In the genomic region with DNA sequence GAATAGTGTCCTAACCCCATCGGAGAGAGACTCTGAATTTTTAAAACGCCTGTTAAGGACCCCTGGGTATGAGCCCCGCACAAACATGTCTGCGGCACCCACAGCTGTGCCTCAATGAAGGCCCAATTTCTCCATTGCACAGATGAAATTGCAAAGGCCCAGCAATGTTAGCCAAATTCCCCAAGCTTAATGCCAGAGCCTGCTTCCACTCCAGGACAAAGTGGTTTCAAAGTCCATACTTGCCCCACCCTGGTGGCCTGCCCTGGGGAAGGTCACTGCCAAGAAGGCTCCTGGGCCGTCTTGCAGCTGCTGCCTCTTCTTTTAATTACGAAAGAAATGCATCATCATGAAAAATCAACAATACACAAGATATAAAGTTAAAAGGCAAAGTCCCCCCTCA, we compare ENCODE assay signal across 12 cellular contexts.
DNase-seq lines count a peak whose midpoint lies in the region; ATAC-seq and TF ChIP-seq lines count a peak whose summit lies in the region.
"Had no signal": no experiment of that assay in that cellular context is flagged by ENCODE, and none has a peak within 500 bp of the region (broad histone marks: within the 10 kb centered on the region; RNA-seq: fewer than 3 reads in every experiment).

No MANE protein-coding gene starts in this region.

- peaks cover 71% of the 10 kb centered on the region for H3K79me2 ChIP-seq in DND-41 (ENCODE audit: insufficient read depth, low read length)

- CTCF ChIA-PET in activated CD8-positive, alpha-beta T cell treated with anti-CD3 and anti-CD28 coated beads, Interleukin-2, amount 10 ng/mL, durations not matched to agents 7 days and 5 days (lab: Charles Lee): interaction anchor here (1.3 to 6.1 kb wide), 10 partner anchors 15 to 1289 kb away, joined by 3 to 114 read pairs (median 10); no protein-coding TSS in a partner anchor

- H3K4me1 ChIP-seq in DND-41 (ENCODE audit: insufficient read depth, low read length) (peaks cover 63% of the 10 kb centered on the region), esophagus squamous epithelium (peaks cover 6 to 45% (median 9%) of the 10 kb centered on the region in 3 donors)

- H3K27ac ChIP-seq in DND-41 (ENCODE audit: low read length): peak overlapping the region; percentile 100
- H3K27ac ChIP-seq in esophagus squamous epithelium: peak overlapping the region; percentile 74 to 89 (median 80)
- H3K27ac ChIP-seq: WERI-Rb-1 had no signal

- POLR2A ChIA-PET in activated CD8-positive, alpha-beta T cell treated with anti-CD3 and anti-CD28 coated beads, Interleukin-2, amount 10 ng/mL, durations not matched to agents 7 days and 5 days (lab: Charles Lee): interaction anchor here (0.6 to 3.9 kb wide), 9 partner anchors 17 to 1292 kb away, joined by 3 to 54 read pairs (median 6); no protein-coding TSS in a partner anchor

- intact Hi-C loops in esophagus squamous epithelium (cut with DNase I) (no loop called here), sciatic nerve (cut with DNase I) (no loop called here)

- H3K9me3 Mint-ChIP-seq in activated CD8-positive, alpha-beta T cell treated with anti-CD3 and anti-CD28 coated beads, Interleukin-2, amount 10 ng/mL, durations not matched to agents 7 days and 5 days (ENCODE audit: insufficient read depth): no peaks in the 10 kb centered on the region

- no peak for ATAC-seq in DND-41 (ENCODE audit: insufficient read depth, low read depth)
- ATAC-seq in activated CD8-positive, alpha-beta T cell treated with anti-CD3 and anti-CD28 coated beads, Interleukin-2, amount 10 ng/mL, durations not matched to agents 7 days and 5 days: no peak
- peak; percentile 8 for ATAC-seq in sciatic nerve
- no peak for ATAC-seq in GM21515 (IDR thresholded peaks at IDR 0.05; ENCODE audit: unreplicated experiment)
- no peak for ATAC-seq in GM18907 (IDR thresholded peaks at IDR 0.05; ENCODE audit: unreplicated experiment)
- ATAC-seq in GM21619 (IDR thresholded peaks at IDR 0.05; ENCODE audit: unreplicated experiment): no peak
- no peak for ATAC-seq in HG02840 (IDR thresholded peaks at IDR 0.05; ENCODE audit: low FRiP score, unreplicated experiment)

- H3K36me3 ChIP-seq in DND-41 (ENCODE audit: insufficient read depth, low read length): peaks cover 41% of the 10 kb centered on the region
- no peaks in the 10 kb centered on the region for H3K36me3 ChIP-seq in esophagus squamous epithelium
- H3K36me3 ChIP-seq: WERI-Rb-1 had no signal

- H3K27me3 ChIP-seq in DND-41 (ENCODE audit: insufficient read depth, low read length, poor library complexity): no peaks in the 10 kb centered on the region
- no peaks in the 10 kb centered on the region for H3K27me3 ChIP-seq in esophagus squamous epithelium

- H3K4me2 ChIP-seq in DND-41 (ENCODE audit: insufficient read depth, low read length): peak overlapping the region; percentile 69

- H3K4me3 ChIP-seq in DND-41 (ENCODE audit: low read depth in 1 of 2, low read length in 2 of 2): peak overlapping the region; percentile 73 to 76
- peak overlapping the region in 3 of 4 donors; percentile 41 to 59 (median 42) for H3K4me3 ChIP-seq in esophagus squamous epithelium

- peak overlapping the region; percentile 91 for H3K9ac ChIP-seq in DND-41 (ENCODE audit: low read depth, low read length)

- H3K9me3 ChIP-seq in DND-41 (ENCODE audit: insufficient read depth, low read length, severe bottlenecking) (no peaks in the 10 kb centered on the region), esophagus squamous epithelium (no peaks in the 10 kb centered on the region)

- no peaks in the 10 kb centered on the region for H4K20me1 ChIP-seq in DND-41 (ENCODE audit: insufficient read depth, low read length)

- H3K27ac Mint-ChIP-seq in activated CD8-positive, alpha-beta T cell treated with anti-CD3 and anti-CD28 coated beads, Interleukin-2, amount 10 ng/mL, durations not matched to agents 7 days and 5 days: peak overlapping the region; percentile 95
- H3K27ac Mint-ChIP-seq: memory B cell had no signal

- peak overlapping the region; percentile 26; the same call in 1 of the 2 replicates for H2AFZ ChIP-seq in DND-41 (ENCODE audit: low read depth, low read length)

- peaks cover 19% of the 10 kb centered on the region for H3K36me3 Mint-ChIP-seq in activated CD8-positive, alpha-beta T cell treated with anti-CD3 and anti-CD28 coated beads, Interleukin-2, amount 10 ng/mL, durations not matched to agents 7 days and 5 days (ENCODE audit: low read depth)
- H3K36me3 Mint-ChIP-seq: memory B cell had no signal

- TF ChIP-seq POLR2A in esophagus squamous epithelium (IDR thresholded peaks at IDR 0.05): no peak

- H3K27me3 Mint-ChIP-seq in activated CD8-positive, alpha-beta T cell treated with anti-CD3 and anti-CD28 coated beads, Interleukin-2, amount 10 ng/mL, durations not matched to agents 7 days and 5 days (ENCODE audit: low read depth): no peaks in the 10 kb centered on the region
- H3K27me3 Mint-ChIP-seq: memory B cell had no signal

- H3K4me3 Mint-ChIP-seq in activated CD8-positive, alpha-beta T cell treated with anti-CD3 and anti-CD28 coated beads, Interleukin-2, amount 10 ng/mL, durations not matched to agents 7 days and 5 days: peak overlapping the region; percentile 93
- H3K4me3 Mint-ChIP-seq: memory B cell had no signal

- H3K4me1 Mint-ChIP-seq in activated CD8-positive, alpha-beta T cell treated with anti-CD3 and anti-CD28 coated beads, Interleukin-2, amount 10 ng/mL, durations not matched to agents 7 days and 5 days (ENCODE audit: low read depth): peaks cover 56% of the 10 kb centered on the region
- H3K4me1 Mint-ChIP-seq: memory B cell had no signal

- 23 to 40% methylated on average over 5 to 6 of the region's 6 CpGs for WGBS in esophagus squamous epithelium, 2 donors

- DNase-seq in DND-41 (peak; percentile 53), esophagus squamous epithelium (lab: John Stamatoyannopoulos, UW) (no peak), sciatic nerve (ENCODE audit: low spot score) (no peak)
- DNase-seq in activated CD8-positive, alpha-beta T cell treated with anti-CD3 and anti-CD28 coated beads, Interleukin-2, amount 10 ng/mL, durations not matched to agents 7 days and 5 days: peak; percentile 42
- DNase-seq: DMS 273 treated with DMSO at 0.1 percent for 48 hours, NCI-H1105, WERI-Rb-1 had no signal

- TF ChIP-seq CTCF in DND-41 (IDR thresholded peaks at IDR 0.05; ENCODE audit: borderline replicate concordance, extremely low read depth, low read length, poor library complexity, severe bottlenecking): no peak
- no peak for TF ChIP-seq CTCF in esophagus squamous epithelium (IDR thresholded peaks at IDR 0.05)

Comparison
In these comparisons a context has a peak if more than half of its experiments do, and no peak if none do; other contexts are left out.
1. DNase-seq: peak in DND-41 (single experiment) and activated CD8-positive, alpha-beta T cell treated with anti-CD3 and anti-CD28 coated beads, Interleukin-2, amount 10 ng/mL, durations not matched to agents 7 days and 5 days (single experiment); none in esophagus squamous epithelium (single experiment) and sciatic nerve (single experiment).